26 cellular contexts compared by ENCODE assay signal in genomic region chr7:118575393-118575948, GRCh38.
"Had no signal": no experiment of that assay in that cellular context is flagged by ENCODE, and none has a peak within 500 bp of the region (broad histone marks: within the 10 kb centered on the region; RNA-seq: fewer than 3 reads in every experiment).

No MANE protein-coding gene starts in this region.

- H3K27me3 Mint-ChIP-seq: activated CD4-positive, alpha-beta T cell treated with anti-CD3 and anti-CD28 coated beads for 36 hours; activated CD8-positive, alpha-beta memory T cell treated with anti-CD3 and anti-CD28 coated beads, Interleukin-2, amount 10 ng/mL, durations not matched to agents 7 days and 5 days; stimulated activated naive CD8-positive, alpha-beta T cell treated with anti-CD3 and anti-CD28 coated beads, Interleukin-15, amount 100 ng/mL, for 72 hours had no signal

- H3K27ac Mint-ChIP-seq: activated CD4-positive, alpha-beta T cell treated with anti-CD3 and anti-CD28 coated beads for 36 hours; activated CD8-positive, alpha-beta memory T cell treated with anti-CD3 and anti-CD28 coated beads, Interleukin-2, amount 10 ng/mL, durations not matched to agents 7 days and 5 days; activated CD8-positive, alpha-beta T cell treated with anti-CD3 and anti-CD28 coated beads, Interleukin-2, amount 10 ng/mL, durations not matched to agents 7 days and 5 days; activated naive CD4-positive, alpha-beta T cell treated with anti-CD3 and anti-CD28 coated beads, Interleukin-2, amount 50 U/mL, for 72 hours; immature natural killer cell; nephron; stimulated activated effector memory CD8-positive, alpha-beta T cell treated with anti-CD3 and anti-CD28 coated beads, Interleukin-12 subunit alpha, Interleukin-12 subunit beta, amount 100 ng/mL, for 72 hours; stimulated activated naive CD8-positive, alpha-beta T cell treated with anti-CD3 and anti-CD28 coated beads, Interleukin-15, amount 100 ng/mL, for 72 hours; T-helper 2 cell treated with Interferon-gamma antibody and Interleukin-4, amounts not matched to agents 5 μg/mL and 100 μg/mL, for 36 hours had no signal

- H3K9me3 ChIP-seq: colonic mucosa, gastroesophageal sphincter, sigmoid colon, tibial nerve had no signal

- H3K27me3 ChIP-seq: colonic mucosa, dorsolateral prefrontal cortex, gastroesophageal sphincter, sigmoid colon, tibial nerve had no signal

- ATAC-seq: activated CD4-positive, alpha-beta T cell treated with anti-CD3 and anti-CD28 coated beads for 36 hours; activated CD8-positive, alpha-beta memory T cell treated with anti-CD3 and anti-CD28 coated beads, Interleukin-2, amount 10 ng/mL, durations not matched to agents 7 days and 5 days; activated CD8-positive, alpha-beta T cell treated with anti-CD3 and anti-CD28 coated beads, Interleukin-2, amount 10 ng/mL, durations not matched to agents 7 days and 5 days; activated naive CD4-positive, alpha-beta T cell treated with anti-CD3 and anti-CD28 coated beads, Interleukin-2, amount 50 U/mL, for 72 hours; gastroesophageal sphincter; left lobe of liver; stimulated activated effector memory CD8-positive, alpha-beta T cell treated with anti-CD3 and anti-CD28 coated beads, Interleukin-12 subunit alpha, Interleukin-12 subunit beta, amount 100 ng/mL, for 72 hours; stimulated activated naive CD8-positive, alpha-beta T cell treated with anti-CD3 and anti-CD28 coated beads, Interleukin-15, amount 100 ng/mL, for 72 hours had no signal

- H3K4me3 Mint-ChIP-seq: activated CD4-positive, alpha-beta T cell treated with anti-CD3 and anti-CD28 coated beads for 36 hours; activated CD8-positive, alpha-beta memory T cell treated with anti-CD3 and anti-CD28 coated beads, Interleukin-2, amount 10 ng/mL, durations not matched to agents 7 days and 5 days; activated CD8-positive, alpha-beta T cell treated with anti-CD3 and anti-CD28 coated beads, Interleukin-2, amount 10 ng/mL, durations not matched to agents 7 days and 5 days; immature natural killer cell; nephron; stimulated activated effector memory CD8-positive, alpha-beta T cell treated with anti-CD3 and anti-CD28 coated beads, Interleukin-12 subunit alpha, Interleukin-12 subunit beta, amount 100 ng/mL, for 72 hours; stimulated activated naive CD8-positive, alpha-beta T cell treated with anti-CD3 and anti-CD28 coated beads, Interleukin-15, amount 100 ng/mL, for 72 hours; T-helper 2 cell treated with Interferon-gamma antibody and Interleukin-4, amounts not matched to agents 5 μg/mL and 100 μg/mL, for 36 hours had no signal

- H3K36me3 ChIP-seq: colonic mucosa, gastroesophageal sphincter, sigmoid colon, tibial nerve had no signal

- H3K4me1 Mint-ChIP-seq: activated CD4-positive, alpha-beta T cell treated with anti-CD3 and anti-CD28 coated beads for 36 hours; activated CD8-positive, alpha-beta memory T cell treated with anti-CD3 and anti-CD28 coated beads, Interleukin-2, amount 10 ng/mL, durations not matched to agents 7 days and 5 days; immature natural killer cell; nephron; stimulated activated effector memory CD8-positive, alpha-beta T cell treated with anti-CD3 and anti-CD28 coated beads, Interleukin-12 subunit alpha, Interleukin-12 subunit beta, amount 100 ng/mL, for 72 hours; stimulated activated naive CD8-positive, alpha-beta T cell treated with anti-CD3 and anti-CD28 coated beads, Interleukin-15, amount 100 ng/mL, for 72 hours had no signal

- H3K27ac ChIP-seq: colonic mucosa, dorsolateral prefrontal cortex, gastroesophageal sphincter, sigmoid colon had no signal

- H3K4me1 ChIP-seq: colonic mucosa had no signal

- H3K4me3 ChIP-seq: colonic mucosa, dorsolateral prefrontal cortex, gastroesophageal sphincter, lung, sigmoid colon, tibial nerve had no signal

- H3K36me3 Mint-ChIP-seq: activated CD8-positive, alpha-beta memory T cell treated with anti-CD3 and anti-CD28 coated beads, Interleukin-2, amount 10 ng/mL, durations not matched to agents 7 days and 5 days; activated naive CD4-positive, alpha-beta T cell treated with anti-CD3 and anti-CD28 coated beads, Interleukin-2, amount 50 U/mL, for 72 hours; immature natural killer cell; stimulated activated effector memory CD8-positive, alpha-beta T cell treated with anti-CD3 and anti-CD28 coated beads, Interleukin-12 subunit alpha, Interleukin-12 subunit beta, amount 100 ng/mL, for 72 hours had no signal

- H3K9me3 Mint-ChIP-seq: nephron; stimulated activated effector memory CD8-positive, alpha-beta T cell treated with anti-CD3 and anti-CD28 coated beads, Interleukin-12 subunit alpha, Interleukin-12 subunit beta, amount 100 ng/mL, for 72 hours; T-helper 2 cell treated with Interferon-gamma antibody and Interleukin-4, amounts not matched to agents 5 μg/mL and 100 μg/mL, for 36 hours had no signal

- DNase-seq: activated CD4-positive, alpha-beta T cell treated with anti-CD3 and anti-CD28 coated beads for 36 hours; activated CD4-positive, CD25-positive, alpha-beta regulatory T cell; activated CD8-positive, alpha-beta memory T cell treated with anti-CD3 and anti-CD28 coated beads, Interleukin-2, amount 10 ng/mL, durations not matched to agents 7 days and 5 days; activated CD8-positive, alpha-beta T cell treated with anti-CD3 and anti-CD28 coated beads, Interleukin-2, amount 10 ng/mL, durations not matched to agents 7 days and 5 days; activated naive CD4-positive, alpha-beta T cell; activated T-cell treated with anti-CD3 and anti-CD28 coated beads, Interleukin-2, amount 50 U/mL, for 48 hours; cerebellar nuclear complex; colonic mucosa; dorsolateral prefrontal cortex; effector memory CD4-positive, alpha-beta T cell; hypothalamus; immature natural killer cell; sigmoid colon; small intestine; stimulated activated CD4-positive, alpha-beta T cell treated with anti-CD3 and anti-CD28 coated beads, Interleukin-4, amount 100 ng/mL, for 24 hours; stimulated activated naive CD8-positive, alpha-beta T cell treated with anti-CD3 and anti-CD28 coated beads, Interleukin-15, amount 100 ng/mL, for 72 hours; substantia nigra; T-helper 1 cell had no signal
